9 cellular contexts compared by ENCODE assay signal in genomic region chr2:193584522-193584938, GRCh38.
A peak's percentile ranks its signal among the peaks of the same experiment; 100 is the strongest.
DNase-seq lines count a peak whose midpoint lies in the region; ATAC-seq, FAIRE-seq and TF ChIP-seq lines count a peak whose summit lies in the region.
"Had no signal": no experiment of that assay in that cellular context is flagged by ENCODE, and none has a peak within 500 bp of the region (broad histone marks: within the 10 kb centered on the region; RNA-seq: fewer than 3 reads in every experiment).

No MANE protein-coding gene starts in this region.

- 83 to 100% methylated on average over 1 of the region's 1 CpG for WGBS in aorta, 2 donors

- no peaks in the 10 kb centered on the region for H3K36me3 ChIP-seq in aorta (ENCODE audit: control insufficient read depth in 1 of 2, insufficient read depth in 2 of 2, low read length in 1 of 2)

- ATAC-seq in GM18519 (IDR thresholded peaks at IDR 0.05; ENCODE audit: low FRiP score, unreplicated experiment) (peak; percentile 93), HG02938 (IDR thresholded peaks at IDR 0.05; ENCODE audit: unreplicated experiment) (peak; percentile 89), esophagus mucosa (peak; percentile 54), aorta (ENCODE audit: low FRiP score) (no peak)

- intact Hi-C loops in aorta (cut with DNase I), result no loop called here

- H3K27me3 ChIP-seq in aorta (ENCODE audit: control insufficient read depth in 1 of 2, insufficient read depth in 2 of 2, low read length in 1 of 2), result no peaks in the 10 kb centered on the region

- peak; percentile 70 for TF ChIP-seq CTCF in 22Rv1 (IDR thresholded peaks at IDR 0.05)

- DNase-seq in NCI-H524 treated with DMSO at 0.1 percent for 48 hours (lab: John Stamatoyannopoulos, UW), result peak; percentile 12
- peak; percentile 21 for DNase-seq in urothelium cell line (ENCODE audit: low spot score)
- DNase-seq in aorta, result no peak
- DNase-seq in nucleus accumbens (lab: John Stamatoyannopoulos, UW), result no peak

- no peak overlapping the region for H3K27ac ChIP-seq in 22Rv1
- H3K27ac ChIP-seq in aorta (ENCODE audit: low read depth in 1 of 2, low read length in 2 of 2), result no peak overlapping the region

- H3K4me1 ChIP-seq in aorta (ENCODE audit: control insufficient read depth in 1 of 2, insufficient read depth in 2 of 2, low read length in 2 of 2), result no peaks in the 10 kb centered on the region

- peaks cover 1% of the 10 kb centered on the region for H3K9me3 ChIP-seq in aorta (ENCODE audit: control insufficient read depth, low read length)

- FAIRE-seq in urothelium cell line (lab: Jason Lieb, UNC), result peak; percentile 78
- FAIRE-seq: colon had no signal

- H3K4me3 ChIP-seq in aorta (ENCODE audit: low read length in 2 of 2), result no peak overlapping the region

Comparison
In these comparisons a context has a peak if more than half of its experiments do, and no peak if none do; other contexts are left out.
1. DNase-seq: peak in NCI-H524 treated with DMSO at 0.1 percent for 48 hours (single experiment) and urothelium cell line (single experiment); none in aorta (0 of 2) and nucleus accumbens (0 of 56).